In genomic region chr7:128409435-128410091, GRCh38 we compare ENCODE assay signal across 8 cellular contexts.
DNase-seq lines count a peak whose midpoint lies in the region; ATAC-seq lines count a peak whose summit lies in the region.

Gene IMPDH1, minus strand, starts transcription at chr7:128409982. Its CDS starts 81 bp downstream, at chr7:128409901.

- DNase-seq in NT2/D1 (ENCODE audit: low read depth, low spot score) (peak; percentile 46), epithelial cell of prostate (ENCODE audit: low read depth, low spot score) (no peak)
- peak; percentile 95 for DNase-seq in activated CD8-positive, alpha-beta memory T cell treated with anti-CD3 and anti-CD28 coated beads, Interleukin-2, amount 50 U/mL, for 48 hours
- peak; percentile 68 to 74 for DNase-seq in stimulated activated CD8-positive, alpha-beta memory T cell treated with anti-CD3 and anti-CD28 coated beads, Interleukin-4, amount 100 ng/mL, for 4 hours (ENCODE audit: low read depth in 2 of 2, low spot score in 1 of 2)

- peak within 1 kb of the TSS; percentile 70 to 85 (median 79) for H3K9ac ChIP-seq in BLaER1 treated with 17β-estradiol and CSF1 and Interleukin-3, amounts not matched to agents 10 nM and 100 nM
- H3K9ac ChIP-seq in NT2/D1 (ENCODE audit: insufficient read length, low read depth) (peak within 1 kb of the TSS; percentile 80), mucosa of rectum (ENCODE audit: low read depth in 1 of 2, low read length in 2 of 2) (peak within 1 kb of the TSS; percentile 85)

- H3K4me1 ChIP-seq in BLaER1 treated with 17β-estradiol and CSF1 and Interleukin-3, amounts not matched to agents 10 nM and 100 nM = peaks cover 37 to 50% (median 45%) of the 10 kb centered on the region in 10 experiments
- H3K4me1 ChIP-seq in NT2/D1 (ENCODE audit: insufficient read depth, insufficient read length) = peaks cover 15% of the 10 kb centered on the region
- H3K4me1 ChIP-seq in mucosa of rectum (ENCODE audit: control insufficient read depth in 2 of 2, insufficient read depth in 2 of 2, low read length in 2 of 2) = peaks cover 18 to 28% of the 10 kb centered on the region in 2 donors

- peaks cover 4 to 24% (median 6%) of the 10 kb centered on the region in 11 experiments; a peak in 20 of 22 replicates for H4K20me1 ChIP-seq in BLaER1 treated with 17β-estradiol and CSF1 and Interleukin-3, amounts not matched to agents 10 nM and 100 nM

- peaks cover 0 to 5% (median 0%) of the 10 kb centered on the region in 11 experiments; a peak in 2 of 22 replicates for H3K9me3 ChIP-seq in BLaER1 treated with 17β-estradiol and CSF1 and Interleukin-3, amounts not matched to agents 10 nM and 100 nM (replicated peaks in 1 of 11)
- H3K9me3 ChIP-seq in NT2/D1 (ENCODE audit: insufficient read depth, low read length) = no peaks in the 10 kb centered on the region
- H3K9me3 ChIP-seq in mucosa of rectum (ENCODE audit: control insufficient read depth in 2 of 2, low read length in 2 of 2) = no peaks in the 10 kb centered on the region

- H3K4me2 ChIP-seq in BLaER1 treated with 17β-estradiol and CSF1 and Interleukin-3, amounts not matched to agents 10 nM and 100 nM = peak within 1 kb of the TSS; percentile 90 to 100 (median 99)

- H3K4me3 ChIP-seq in BLaER1 treated with 17β-estradiol and CSF1 and Interleukin-3, amounts not matched to agents 10 nM and 100 nM = peak within 1 kb of the TSS; percentile 59 to 93 (median 72)
- H3K4me3 ChIP-seq in NT2/D1 (ENCODE audit: insufficient read length, low read depth) (peak within 1 kb of the TSS; percentile 54), mucosa of rectum (ENCODE audit: low read length in 2 of 2) (peak within 1 kb of the TSS; percentile 90 to 91)

- peak within 1 kb of the TSS; percentile 48 to 87 (median 77) for H3K27ac ChIP-seq in BLaER1 treated with 17β-estradiol and CSF1 and Interleukin-3, amounts not matched to agents 10 nM and 100 nM
- H3K27ac ChIP-seq in epithelial cell of prostate (peak within 1 kb of the TSS; percentile 32), mucosa of rectum (ENCODE audit: low read depth in 2 of 2, low read length in 2 of 2) (peak within 1 kb of the TSS; percentile 86 to 88)

- ATAC-seq in GM19023 (IDR thresholded peaks at IDR 0.05; ENCODE audit: unreplicated experiment) (peak; percentile 80), HG03159 (IDR thresholded peaks at IDR 0.05; ENCODE audit: unreplicated experiment) (peak; percentile 67)

- no peaks in the 10 kb centered on the region for H3K36me3 ChIP-seq in BLaER1 treated with 17β-estradiol and CSF1 and Interleukin-3, amounts not matched to agents 10 nM and 100 nM
- H3K36me3 ChIP-seq in NT2/D1 (ENCODE audit: insufficient read depth, insufficient read length, low read length) (no peaks in the 10 kb centered on the region), mucosa of rectum (ENCODE audit: control insufficient read depth in 2 of 2, insufficient read depth in 2 of 2, low read length in 2 of 2) (no peaks in the 10 kb centered on the region)

- no peaks in the 10 kb centered on the region for H3K27me3 ChIP-seq in BLaER1 treated with 17β-estradiol and CSF1 and Interleukin-3, amounts not matched to agents 10 nM and 100 nM
- H3K27me3 ChIP-seq in NT2/D1 (ENCODE audit: insufficient read depth, insufficient read length) (peaks cover 63% of the 10 kb centered on the region), mucosa of rectum (ENCODE audit: control insufficient read depth in 2 of 2, insufficient read depth in 2 of 2, low read length in 2 of 2) (no peaks in the 10 kb centered on the region)

Comparison
In these comparisons a context has a peak if more than half of its experiments do, and no peak if none do; other contexts are left out.
1. H3K27ac ChIP-seq: peak in every context shown above with its lines; median percentile 87 in mucosa of rectum; 77 in BLaER1 treated with 17β-estradiol and CSF1 and Interleukin-3, amounts not matched to agents 10 nM and 100 nM; 32 in epithelial cell of prostate.